In genomic region chr1:27603962-27604578, GRCh38 we compare ENCODE assay signal across 1 cellular context.
TF ChIP-seq lines count a peak whose summit lies in the region.

Gene AHDC1 (minus strand): TSS chr1:27604144. CDS start chr1:27552115, 52,029 bp downstream.

TF ChIP-seq in SK-N-SH, 30 proteins besides CTCF, POLR2A, EP300 and RAD21 (continued from another document):
- TF ChIP-seq POLR2AphosphoS5 (IDR thresholded peaks at IDR 0.05; ENCODE audit: low read depth, low read length): peak; percentile 81
- no peak for TF ChIP-seq MAX (IDR thresholded peaks at IDR 0.05; ENCODE audit: low read depth)
- no peak for TF ChIP-seq FOXM1 (IDR thresholded peaks at IDR 0.05; ENCODE audit: low read depth)
- no peak for TF ChIP-seq NFIC (IDR thresholded peaks at IDR 0.05; ENCODE audit: borderline replicate concordance)
- peak; percentile 35; the same call in 1 of the 2 replicates for TF ChIP-seq SIN3A (IDR thresholded peaks at IDR 0.05; ENCODE audit: borderline replicate concordance, low read depth, low read length)
- TF ChIP-seq TCF12 (IDR thresholded peaks at IDR 0.05): no peak
- no peak for TF ChIP-seq TEAD4 (IDR thresholded peaks at IDR 0.05; ENCODE audit: borderline replicate concordance, insufficient read depth)
- no peak for TF ChIP-seq FOXJ3 (CRISPR knock-in tag; IDR thresholded peaks at IDR 0.05)
- TF ChIP-seq RXRA (IDR thresholded peaks at IDR 0.05; ENCODE audit: borderline replicate concordance, low read depth): no peak
